ENCODE assay signal across 8 cellular contexts in the genomic region with DNA sequence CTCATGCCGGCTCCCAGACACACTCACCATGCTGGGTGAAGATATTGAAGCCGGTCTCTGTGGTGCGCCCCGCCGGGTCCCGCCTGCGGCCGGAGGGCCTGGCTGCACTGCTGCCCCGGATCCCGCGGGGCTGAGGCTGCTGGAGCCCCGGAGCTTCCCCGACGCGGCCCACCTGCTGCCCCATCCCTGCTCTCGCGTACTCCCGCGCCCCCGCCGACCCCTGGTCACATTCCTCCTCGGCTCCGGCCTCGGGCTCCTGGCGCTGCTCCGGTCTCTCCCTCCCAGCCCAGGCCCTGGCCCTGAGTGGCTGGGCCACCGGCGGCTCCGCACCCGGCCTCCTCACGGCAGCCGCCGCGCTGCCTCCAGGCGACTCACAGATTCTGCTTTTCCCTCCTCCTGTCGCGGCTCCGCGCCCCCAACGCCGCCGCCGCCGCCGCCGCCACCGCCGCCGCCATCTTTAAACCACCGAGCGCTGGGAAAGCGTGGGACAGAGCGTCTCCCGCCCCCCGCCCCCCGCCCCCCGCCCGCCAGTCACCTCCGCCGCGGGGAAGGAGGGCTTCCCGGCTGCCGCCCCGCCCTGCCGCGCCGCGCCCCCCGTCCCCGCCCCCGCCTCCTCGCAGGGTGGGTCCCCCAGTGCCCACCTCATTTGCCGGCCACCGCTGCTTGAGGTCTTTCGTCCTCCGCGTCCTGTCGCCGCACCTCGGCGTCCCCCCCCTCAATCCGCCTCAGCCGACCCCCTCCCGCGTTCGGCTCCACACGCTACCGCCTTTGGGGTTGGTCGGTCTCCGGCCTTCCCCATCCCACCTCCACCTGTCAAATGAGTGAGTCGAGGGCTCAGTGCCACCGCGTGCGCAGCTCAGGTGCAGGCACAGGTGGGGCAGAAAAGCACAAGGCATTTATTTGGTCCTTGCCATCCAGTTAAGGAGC. TPM values are rescaled to one million over a fixed set of nuclear protein-coding genes. Genes with fewer than 3 reads are reported as not detected.
DNase-seq lines count a peak whose midpoint lies in the region; ATAC-seq, FAIRE-seq and TF ChIP-seq lines count a peak whose summit lies in the region.

TSS of gene ABL2 (minus strand) at position 464 of the 927 bp plus-strand sequence. CDS start at position 184, 280 bp downstream.

- peak within 1 kb of the TSS; percentile 76 to 82 for H3K4me2 ChIP-seq in H1 (ENCODE audit: insufficient read depth in 1 of 2, low read depth in 2 of 2, low read length in 2 of 2)

- H2BK12ac ChIP-seq in H1 (ENCODE audit: low read depth, low read length) = peak within 1 kb of the TSS; percentile 71; the same call in 1 of the 2 replicates

- H2AFZ ChIP-seq in H1 (ENCODE audit: low read length) = no peak within 1 kb of the TSS; the same call in 1 of the 2 replicates

- no peak within 1 kb of the TSS for H2AK5ac ChIP-seq in H1 (ENCODE audit: low read depth, low read length)

- H4K8ac ChIP-seq in H1 (ENCODE audit: extremely low read depth, insufficient read depth, low read length) = peak within 1 kb of the TSS; percentile 93; the same call in 1 of the 2 replicates

- no peak for TF ChIP-seq CTCF in H1 (IDR thresholded peaks at IDR 0.05; ENCODE audit: control extremely low read depth in 1 of 3, insufficient read depth in 1 of 3, low read depth in 1 of 3, low read length in 3 of 3)

- H4K5ac ChIP-seq in H1 (ENCODE audit: insufficient read length, low read depth, low read length) = peak within 1 kb of the TSS; percentile 72

- H2BK120ac ChIP-seq in H1 (replicated peaks; ENCODE audit: low read depth, low read length) = no peak within 1 kb of the TSS

- WGBS in H1 (ENCODE audit: extremely low coverage in 1 of 2, insufficient coverage in 1 of 2, insufficient read length in 1 of 2, insufficient replicate concordance in 2 of 2, low coverage in 1 of 2, low lambda C conversion rate in 2 of 2, missing lambda C conversion rate in 1 of 2), 2 experiments = 2% methylated on average over 22 of the region's 94 CpGs; no CpG with 5 or more reads in 1 of the 2 experiments

- H4K20me1 ChIP-seq in H1 (replicated peaks in 1 of 2; ENCODE audit: control insufficient read depth in 1 of 2, insufficient read depth in 2 of 2, low read length in 2 of 2) = peaks cover 3 to 7% of the 10 kb centered on the region in 2 experiments

- H3K79me1 ChIP-seq in H1 (ENCODE audit: low read depth, low read length) = 0 out of 2 replicates have a peak, but pooled peaks cover 2% of the 10 kb centered on the region

- no peak within 1 kb of the TSS for H3K4ac ChIP-seq in H1 (replicated peaks; ENCODE audit: insufficient read length, low read depth, low read length)

- TF ChIP-seq EP300 in H1 (IDR thresholded peaks at IDR 0.05; ENCODE audit: borderline replicate concordance in 1 of 2, low read depth in 2 of 2, low read length in 2 of 2) = no peak

- H3K9me3 ChIP-seq in H1 (ENCODE audit: insufficient read depth in 2 of 2, low read depth in 1 of 2, low read length in 1 of 2) (no peaks in the 10 kb centered on the region), mononuclear cell (ENCODE audit: low read depth, low read length) (no peaks in the 10 kb centered on the region)

- DNase-seq in SIG-M5 treated with dmso at 0.1 percent for 504 hours (lab: John Stamatoyannopoulos, UW; ENCODE audit: unreplicated experiment) (peak; percentile 58), SIG-M5 (lab: John Stamatoyannopoulos, UW) (no peak), NCI-H446 treated with DMSO at 0.1 percent for 48 hours (lab: John Stamatoyannopoulos, UW) (peak; percentile 18), H1 (ENCODE audit: low read depth in 1 of 2, low spot score in 2 of 2) (peak in 1 of 2 experiments; percentile 79)
- peak; percentile 15 to 47 for DNase-seq in activated CD8-positive, alpha-beta memory T cell treated with anti-CD3 and anti-CD28 coated beads for 4 hours (ENCODE audit: low read depth in 2 of 2)
- DNase-seq in stimulated activated CD8-positive, alpha-beta memory T cell treated with anti-CD3 and anti-CD28 coated beads, Interleukin-4, amount 100 ng/mL, for 4 hours (ENCODE audit: low read depth in 2 of 2, low spot score in 1 of 2) = peak; percentile 20 to 24

- peak within 1 kb of the TSS; percentile 74 to 96 (median 79) for H3K9ac ChIP-seq in H1 (replicated peaks in 1 of 4; ENCODE audit: extremely low read depth in 1 of 4, low read depth in 3 of 4, low read length in 3 of 4)

- peak within 1 kb of the TSS; percentile 73; the same call in 1 of the 2 replicates for H3K27ac ChIP-seq in H1 (ENCODE audit: low read depth, low read length)

- FAIRE-seq in H1 (lab: Jason Lieb, UNC) = no peak

- H3K23ac ChIP-seq in H1 (ENCODE audit: insufficient read length) = no peak within 1 kb of the TSS

- no peak within 1 kb of the TSS for H3K14ac ChIP-seq in H1 (ENCODE audit: insufficient read length)

- CTCF ChIA-PET in H1 (lab: Charles Lee; ENCODE audit: partially characterized antibody) = no interaction called here

- H2BK5ac ChIP-seq in H1 (ENCODE audit: low read depth, low read length) = peak within 1 kb of the TSS; percentile 55; the same call in 1 of the 2 replicates

- H3K4me1 ChIP-seq in H1 (replicated peaks in 1 of 4; ENCODE audit: control insufficient read depth in 3 of 4, insufficient read depth in 4 of 4, low read length in 3 of 4) (peaks cover 0 to 3% (median 1%) of the 10 kb centered on the region in 4 experiments; a peak in 3 of 7 replicates), mononuclear cell (ENCODE audit: insufficient read depth, low read length) (peaks cover 16% of the 10 kb centered on the region)

- H3K27me3 ChIP-seq in H1 (replicated peaks in 1 of 4; ENCODE audit: control insufficient read depth in 3 of 4, extremely low read depth in 1 of 4, insufficient read depth in 3 of 4, low read length in 3 of 4) (no peaks in the 10 kb centered on the region), mononuclear cell (ENCODE audit: insufficient read depth, low read length) (no peaks in the 10 kb centered on the region)

- H3K23me2 ChIP-seq in H1 (ENCODE audit: low read depth, low read length) = peaks cover 7% of the 10 kb centered on the region

- POLR2A ChIA-PET in H1 (lab: Charles Lee; ENCODE audit: partially characterized antibody) = interaction anchor here (0.6 to 3.0 kb wide), 3 partner anchors 11 to 88 kb away, joined by 3 to 8 read pairs (median 3); no protein-coding TSS in a partner anchor

- peak; percentile 57 for ATAC-seq in HG02981 (IDR thresholded peaks at IDR 0.05; ENCODE audit: unreplicated experiment)

- peaks cover 5 to 39% of the 10 kb centered on the region in 2 experiments; a peak in 3 of 4 replicates for H3K79me2 ChIP-seq in H1 (ENCODE audit: control insufficient read depth in 1 of 2, insufficient read depth in 2 of 2, low read length in 2 of 2)

- H2BK15ac ChIP-seq in H1 (ENCODE audit: low read length) = no peak within 1 kb of the TSS

- no peak within 1 kb of the TSS for H2BK20ac ChIP-seq in H1 (ENCODE audit: low read length)

- H3K36me3 ChIP-seq in H1 (ENCODE audit: control insufficient read depth in 2 of 4, insufficient read depth in 4 of 4, low read length in 3 of 4) = peaks cover 0 to 5% (median 2%) of the 10 kb centered on the region in 4 experiments; a peak in 2 of 8 replicates

- no peak; a peak in 1 of 3 replicates for TF ChIP-seq POLR2A in H1 (IDR thresholded peaks at IDR 0.05; ENCODE audit: control extremely low read depth in 1 of 2, low read depth in 2 of 2, low read length in 2 of 2)

- no peak within 1 kb of the TSS for H4K91ac ChIP-seq in H1 (replicated peaks; ENCODE audit: insufficient read length, low read length)

- H3K4me3 ChIP-seq in H1 (ENCODE audit: extremely low read depth in 1 of 4, insufficient read depth in 2 of 4, low read depth in 3 of 4, low read length in 4 of 4) (peak within 1 kb of the TSS; percentile 83 to 100 (median 90)), mononuclear cell (ENCODE audit: low read length) (peak within 1 kb of the TSS; percentile 78)

- no peak within 1 kb of the TSS for H3K56ac ChIP-seq in H1 (replicated peaks; ENCODE audit: insufficient read length, low read depth, low read length)

- H3K18ac ChIP-seq in H1 (ENCODE audit: extremely low read depth, low read length) = peak within 1 kb of the TSS; percentile 96

- TF ChIP-seq RAD21 in H1 (IDR thresholded peaks at IDR 0.05 in 1 of 2, conservative IDR thresholded peaks at IDR 0.05 in 1 of 2; ENCODE audit: low read depth in 2 of 2, low read length in 2 of 2) = no peak

TF ChIP-seq in H1, 55 proteins besides CTCF, POLR2A, EP300 and RAD21 (continues in another document):
- TF ChIP-seq CHD2 (IDR thresholded peaks at IDR 0.05; ENCODE audit: low read length) (no peak), RFX5 (IDR thresholded peaks at IDR 0.05; ENCODE audit: borderline replicate concordance, low read depth, low read length) (no peak)

RNA-seq across cellular contexts. Expression of gene ABL2, which starts in this region (rescaled TPM):
- 17.8 and 19.1 TPM in 2 replicates for total RNA-seq in H1 (2021; fragmentation: NEBNext Ultra II Directional; extraction: Animal tissue kit (Norgen Biotek cat#: 25700))
- polyA plus RNA-seq in H1 (2011; rRNA removed) = 4.0 and 4.5 TPM in 2 replicates
- polyA plus RNA-seq in H1 (2011; cell fraction: cytosol; rRNA removed) = 5.2 TPM
- polyA plus RNA-seq in H1 (2011; cell fraction: nucleus; rRNA removed) = 7.6 TPM
- 5.5 to 6.4 TPM (median 6.0 TPM) in 4 replicates for polyA plus RNA-seq in H1 (2012, experiment 1 of 2)
- polyA plus RNA-seq in H1 (2012, experiment 2 of 2) = 0.45 TPM
- 5.2 TPM for polyA plus RNA-seq in H1 (2013, experiment 1 of 2)
- 4.9 TPM for polyA plus RNA-seq in H1 (2013, experiment 2 of 2)
- polyA minus RNA-seq in H1 (2011; rRNA and poly(A)+ RNA removed) = 29.2 and 36.5 TPM in 2 replicates
- polyA minus RNA-seq in H1 (2011; cell fraction: cytosol; rRNA and poly(A)+ RNA removed) = 15.9 TPM
- polyA minus RNA-seq in H1 (2011; cell fraction: nucleus; rRNA and poly(A)+ RNA removed) = 19.1 TPM
- total RNA-seq in mononuclear cell = 14.6 TPM
